In the genomic region with DNA sequence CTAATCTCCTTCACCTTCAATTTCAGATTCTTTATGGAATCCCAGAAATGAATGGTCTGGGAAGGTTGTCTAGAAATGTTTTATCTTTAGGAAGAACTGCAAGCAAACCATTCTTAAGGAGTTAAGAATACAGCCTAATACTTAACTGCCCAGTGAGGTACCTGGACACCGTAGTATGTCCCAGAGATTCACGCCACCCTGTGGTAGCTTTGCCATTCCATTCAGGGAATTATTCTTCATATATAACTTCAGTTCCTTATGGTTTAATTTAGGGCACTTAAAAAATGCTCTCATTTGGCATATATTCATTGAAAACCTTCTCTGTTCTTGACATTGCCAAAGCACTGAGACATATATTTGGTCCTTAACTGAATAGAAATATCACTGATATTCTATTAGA, we compare ENCODE assay signal across 16 cellular contexts. TPM values are rescaled to one million over a fixed set of nuclear protein-coding genes. Genes with fewer than 3 reads are reported as not detected.
DNase-seq lines count a peak whose midpoint lies in the region; ATAC-seq, FAIRE-seq and TF ChIP-seq lines count a peak whose summit lies in the region.
"Had no signal": no experiment of that assay in that cellular context is flagged by ENCODE, and none has a peak within 500 bp of the region (broad histone marks: within the 10 kb centered on the region; RNA-seq: fewer than 3 reads in every experiment).

No MANE protein-coding gene starts in this region.

- peak; percentile 38 for TF ChIP-seq CTCF in bronchial epithelial cell (IDR thresholded peaks at IDR 0.05; ENCODE audit: insufficient read depth, low read length, severe bottlenecking)

- DNase-seq in DMS53 treated with DMSO at 0.1 percent for 48 hours (lab: John Stamatoyannopoulos, UW; ENCODE audit: unreplicated experiment) = peak; percentile 26
- peak; percentile 10 for DNase-seq in NCI-H226
- peak; percentile 35 for DNase-seq in bronchial epithelial cell (ENCODE audit: low read depth)
- DNase-seq in lung microvascular endothelial cell (ENCODE audit: low read depth in 2 of 2) = peak; percentile 7 to 52
- no peak for DNase-seq in hypothalamus (lab: John Stamatoyannopoulos, UW)
- no peak for DNase-seq in DMS79 treated with DMSO at 0.1 percent for 48 hours (lab: John Stamatoyannopoulos, UW)
- DNase-seq: activated CD8-positive, alpha-beta memory T cell treated with anti-CD3 and anti-CD28 coated beads for 24 hours; activated naive CD8-positive, alpha-beta T cell treated with anti-CD3 and anti-CD28 coated beads for 36 hours; CD4-positive, alpha-beta T cell; PC-9; stimulated activated CD4-positive, alpha-beta T cell treated with anti-CD3 and anti-CD28 coated beads, Interleukin-4, amount 100 ng/mL, for 4 hours had no signal

- no peaks in the 10 kb centered on the region for H3K36me3 ChIP-seq in bronchial epithelial cell (ENCODE audit: control insufficient read depth, insufficient read depth, low read length)
- H3K36me3 ChIP-seq: HAP-1 had no signal

- FAIRE-seq in bronchial epithelial cell (lab: Jason Lieb, UNC) = no peak

- H3K4me3 ChIP-seq in bronchial epithelial cell (ENCODE audit: low read depth, low read length) = no peak overlapping the region
- H3K4me3 ChIP-seq: HAP-1, hepatocyte, PC-9 had no signal

- no peak for ATAC-seq in HG03469 (IDR thresholded peaks at IDR 0.05; ENCODE audit: unreplicated experiment)
- no peak for ATAC-seq in HG03439 (IDR thresholded peaks at IDR 0.05; ENCODE audit: unreplicated experiment)

- H3K27me3 ChIP-seq in bronchial epithelial cell (ENCODE audit: control insufficient read depth, insufficient read depth, low read length) = no peaks in the 10 kb centered on the region
- H3K27me3 ChIP-seq: hepatocyte had no signal

RNA-seq across cellular contexts. Expression of a gene that starts 49.7 kb away (rescaled TPM):
- total RNA-seq in bronchial epithelial cell (under 0.01 TPM in 1 of 2 replicates, not detected in the other), lung microvascular endothelial cell (under 0.01 TPM in 1 of 2 replicates, not detected in the other)
- total RNA-seq: activated naive CD8-positive, alpha-beta T cell treated with anti-CD3 and anti-CD28 coated beads for 36 hours; CD4-positive, alpha-beta T cell; pulmonary artery endothelial cell had no signal

Comparison
In these comparisons a context has a peak if more than half of its experiments do, and no peak if none do; other contexts are left out.
1. DNase-seq: peak in DMS53 treated with DMSO at 0.1 percent for 48 hours (single experiment), NCI-H226 (single experiment), bronchial epithelial cell (single experiment) and lung microvascular endothelial cell (2 of 2); none in hypothalamus (0 of 51) and DMS79 treated with DMSO at 0.1 percent for 48 hours (single experiment).